8 cellular contexts compared by ENCODE assay signal in the genomic region with DNA sequence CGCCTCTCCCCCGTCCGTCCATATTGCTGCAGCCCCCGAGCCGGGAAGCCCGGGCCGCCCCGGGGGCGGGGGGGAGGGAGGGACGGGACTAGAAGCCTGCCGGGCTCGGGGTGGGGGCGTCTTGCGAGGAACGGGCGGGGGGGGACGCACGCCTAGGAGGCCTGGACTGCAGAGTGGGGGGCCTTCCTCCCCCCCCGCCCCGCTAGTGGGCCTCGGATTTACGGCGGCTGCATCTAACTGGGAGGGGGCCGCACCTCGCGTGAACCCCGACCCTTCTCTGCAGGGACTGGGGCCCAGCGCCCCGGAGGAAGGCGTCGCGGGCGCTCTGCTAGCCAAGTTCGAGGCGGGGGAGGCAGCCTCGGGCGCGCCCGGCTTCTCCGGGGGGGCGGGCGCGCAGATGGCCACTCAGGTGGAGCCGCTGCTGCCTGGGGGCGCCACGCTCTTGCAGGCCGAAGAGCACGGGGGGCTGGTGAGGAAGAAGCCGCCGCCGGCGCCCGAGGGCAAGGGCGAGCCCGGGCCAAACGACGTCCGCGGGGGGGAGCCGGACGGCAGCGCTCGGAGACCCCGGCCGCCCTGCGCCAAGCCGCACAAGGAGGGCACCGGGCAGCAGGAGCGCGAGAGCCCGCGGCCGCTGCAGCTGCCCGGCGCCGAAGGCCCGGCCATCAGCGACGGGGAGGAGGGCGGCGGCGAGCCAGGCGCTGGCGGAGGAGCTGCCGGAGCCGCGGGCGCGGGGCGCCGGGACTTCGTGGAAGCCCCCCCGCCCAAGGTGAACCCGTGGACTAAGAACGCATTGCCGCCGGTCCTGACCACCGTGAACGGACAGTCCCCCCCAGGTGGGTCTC. TPM values are rescaled to one million over a fixed set of nuclear protein-coding genes. Genes with fewer than 3 reads are reported as not detected.
DNase-seq lines count a peak whose midpoint lies in the region; ATAC-seq and TF ChIP-seq lines count a peak whose summit lies in the region.

Gene LARP1 (plus strand): TSS at position 17 of the 842 bp plus-strand sequence. CDS start 381 bp downstream, at position 398.

- H3K4me1 ChIP-seq in mesendoderm (ENCODE audit: control insufficient read depth, low read depth, low read length) (peaks cover 19% of the 10 kb centered on the region), tibial nerve (peaks cover 0 to 52% (median 31%) of the 10 kb centered on the region in 4 donors)

- peak within 1 kb of the TSS; percentile 96 for H3K9ac ChIP-seq in mesendoderm (ENCODE audit: low read length)

- peak within 1 kb of the TSS; percentile 90 for H3K4me3 Mint-ChIP-seq in T-helper 1 cell treated with Interleukin-12 subunit alpha and Interleukin-12 subunit beta and Interleukin-4 antibody, amounts not matched to agents 30 μg/mL and 1 μg/mL, for 36 hours

- no peaks in the 10 kb centered on the region for H3K27me3 Mint-ChIP-seq in T-helper 1 cell treated with Interleukin-12 subunit alpha and Interleukin-12 subunit beta and Interleukin-4 antibody, amounts not matched to agents 30 μg/mL and 1 μg/mL, for 36 hours (ENCODE audit: low read depth)

- H2BK5ac ChIP-seq in mesendoderm (ENCODE audit: low read length) = peak within 1 kb of the TSS; percentile 88

- peak within 1 kb of the TSS; percentile 95 for H2BK120ac ChIP-seq in mesendoderm (ENCODE audit: low read depth, low read length)

- ATAC-seq in HG03108 (IDR thresholded peaks at IDR 0.05; ENCODE audit: unreplicated experiment) = peak; percentile 7

- H3K36me3 Mint-ChIP-seq in T-helper 1 cell treated with Interleukin-12 subunit alpha and Interleukin-12 subunit beta and Interleukin-4 antibody, amounts not matched to agents 30 μg/mL and 1 μg/mL, for 36 hours (ENCODE audit: low read depth) = peaks cover 4% of the 10 kb centered on the region

- DNase-seq in A172 (ENCODE audit: low spot score) (no peak), GM13977 (ENCODE audit: low spot score) (peak; percentile 55), mesendoderm (peak; percentile 57), tibial nerve (ENCODE audit: low spot score in 2 of 2) (peak in 1 of 2 donors; percentile 20), T-helper 9 cell (no peak)
- peak; percentile 41 for DNase-seq in effector CD8-positive, alpha-beta T cell (lab: John Stamatoyannopoulos, UW)

- peak within 1 kb of the TSS; percentile 100 for H3K18ac ChIP-seq in mesendoderm (ENCODE audit: low read length)

- peak within 1 kb of the TSS; percentile 84 for H4K5ac ChIP-seq in mesendoderm (ENCODE audit: low read length)

- H3K27ac ChIP-seq in mesendoderm (ENCODE audit: low read depth, low read length) (peak within 1 kb of the TSS; percentile 98), tibial nerve (peak within 1 kb of the TSS; percentile 98 to 100 (median 99))

- peak within 1 kb of the TSS; percentile 6 for H2AK5ac ChIP-seq in mesendoderm (ENCODE audit: low read length)

- H3K36me3 ChIP-seq in mesendoderm (ENCODE audit: control insufficient read depth, insufficient read depth, low read length) (no peaks in the 10 kb centered on the region), tibial nerve (no peaks in the 10 kb centered on the region)

- no peaks in the 10 kb centered on the region for H3K9me3 Mint-ChIP-seq in T-helper 1 cell treated with Interleukin-12 subunit alpha and Interleukin-12 subunit beta and Interleukin-4 antibody, amounts not matched to agents 30 μg/mL and 1 μg/mL, for 36 hours

- H3K79me1 ChIP-seq in mesendoderm (ENCODE audit: low read length) = no peaks in the 10 kb centered on the region

- no CpG with 5 or more reads among the region's 99 CpGs for WGBS in mesendoderm (ENCODE audit: extremely low coverage, insufficient coverage, low lambda C conversion rate)
- 0% methylated on average over 8 to 13 of the region's 99 CpGs for WGBS in tibial nerve, 2 donors

- peak within 1 kb of the TSS; percentile 59 for H3K4me2 ChIP-seq in mesendoderm (ENCODE audit: low read length)

- H2BK15ac ChIP-seq in mesendoderm (replicated peaks; ENCODE audit: low read depth) = no peak within 1 kb of the TSS

- peaks cover 42% of the 10 kb centered on the region for H3K4me1 Mint-ChIP-seq in T-helper 1 cell treated with Interleukin-12 subunit alpha and Interleukin-12 subunit beta and Interleukin-4 antibody, amounts not matched to agents 30 μg/mL and 1 μg/mL, for 36 hours (ENCODE audit: low read depth)

- TF ChIP-seq POLR2A in tibial nerve (IDR thresholded peaks at IDR 0.05) = no peak

- in situ Hi-C loops in GM13977 (cut with MboI; ENCODE audit: low pct_unique_long_range_greater_than_20kb, low sequenced_read_pairs, unreplicated experiment) = no loop called here

- TF ChIP-seq EP300 in tibial nerve (IDR thresholded peaks at IDR 0.05) = no peak

- H3K23ac ChIP-seq in mesendoderm (ENCODE audit: low read length) = peak within 1 kb of the TSS; percentile 95

- H3K4ac ChIP-seq in mesendoderm (ENCODE audit: low read depth, low read length) = peak within 1 kb of the TSS; percentile 100

- peak within 1 kb of the TSS; percentile 96 for H3K27ac Mint-ChIP-seq in T-helper 1 cell treated with Interleukin-12 subunit alpha and Interleukin-12 subunit beta and Interleukin-4 antibody, amounts not matched to agents 30 μg/mL and 1 μg/mL, for 36 hours

- no peaks in the 10 kb centered on the region for H3K27me3 ChIP-seq in mesendoderm (ENCODE audit: insufficient read depth, low read length, poor library complexity)
- H3K27me3 ChIP-seq in tibial nerve = no peaks in the 10 kb centered on the region

- peak within 1 kb of the TSS; percentile 72 for H3K4me3 ChIP-seq in mesendoderm (ENCODE audit: low read length)
- peak within 1 kb of the TSS; percentile 64 to 100 (median 92) for H3K4me3 ChIP-seq in tibial nerve

- peak within 1 kb of the TSS; percentile 99 for H4K8ac ChIP-seq in mesendoderm (ENCODE audit: low read depth, low read length)

- H3K9me3 ChIP-seq in tibial nerve = no peaks in the 10 kb centered on the region

- H3K56ac ChIP-seq in mesendoderm (ENCODE audit: low read length) = peak within 1 kb of the TSS; percentile 97

- TF ChIP-seq CTCF in GM13977 (IDR thresholded peaks at IDR 0.05; ENCODE audit: extremely low read depth, insufficient read depth, missing control alignments) = no peak
- no peak for TF ChIP-seq CTCF in tibial nerve (IDR thresholded peaks at IDR 0.05)

- H3K79me2 ChIP-seq in mesendoderm (ENCODE audit: control insufficient read depth, insufficient read depth, low read length) = peaks cover 50% of the 10 kb centered on the region

RNA-seq across cellular contexts. Expression of gene LARP1, which starts in this region (rescaled TPM):
- total RNA-seq in A172 (2014; rRNA removed; shearing (Covaris generic)) = 76.1 and 78.4 TPM in 2 replicates
- polyA plus RNA-seq in mesendoderm (2013, experiment 1 of 2) = 220 TPM
- 229 TPM for polyA plus RNA-seq in mesendoderm (2013, experiment 2 of 2)
- 100 to 1,000 TPM; 114 to 166 (median 144) TPM for total RNA-seq in tibial nerve

Comparison
In these comparisons a context has a peak if more than half of its experiments do, and no peak if none do; other contexts are left out.
1. DNase-seq: peak in GM13977 (single experiment), effector CD8-positive, alpha-beta T cell (single experiment) and mesendoderm (single experiment); none in A172 (single experiment) and T-helper 9 cell (single experiment).